18 cellular contexts compared by ENCODE assay signal in genomic region chr21:31644648-31645047, GRCh38. TPM values are rescaled to one million over a fixed set of nuclear protein-coding genes. Genes with fewer than 3 reads are reported as not detected.
DNase-seq lines count a peak whose midpoint lies in the region; ATAC-seq and TF ChIP-seq lines count a peak whose summit lies in the region.
"Had no signal": no experiment of that assay in that cellular context is flagged by ENCODE, and none has a peak within 500 bp of the region (broad histone marks: within the 10 kb centered on the region; RNA-seq: fewer than 3 reads in every experiment).

No MANE protein-coding gene starts in this region.

- DNase-seq in NCI-H2029 (lab: John Stamatoyannopoulos, UW) = peak; percentile 2
- DNase-seq in NCI-H2029 treated with DMSO at 0.1 percent for 48 hours (lab: John Stamatoyannopoulos, UW) = no peak
- peak in 3 of 4 donors; percentile 24 to 53 (median 39) for DNase-seq in body of pancreas
- peak; percentile 41 for DNase-seq in mesenteric fat pad (ENCODE audit: low spot score)
- peak; percentile 31 for DNase-seq in transverse colon
- no peak for DNase-seq in effector memory CD4-positive, alpha-beta T cell
- DNase-seq in T1000 (lab: John Stamatoyannopoulos, UW) = no peak
- no peak for DNase-seq in NCI-H2081 treated with DMSO at 0.1 percent for 48 hours (lab: John Stamatoyannopoulos, UW)
- DNase-seq: CD8-positive, alpha-beta memory T cell; KG1; MG63; NCI-H1092 treated with DMSO at 0.1 percent for 48 hours; NCI-H1694 treated with DMSO at 0.1 percent for 48 hours; NCI-H2171 treated with DMSO at 0.1 percent for 48 hours; NCI-H510A treated with DMSO at 0.1 percent for 48 hours; SHP77 treated with DMSO at 0.1 percent for 48 hours had no signal

- H3K4me1 ChIP-seq in body of pancreas (peaks cover 7% of the 10 kb centered on the region), transverse colon (peaks cover 0 to 10% (median 4%) of the 10 kb centered on the region in 4 donors)
- H3K4me1 ChIP-seq in effector memory CD4-positive, alpha-beta T cell (ENCODE audit: control insufficient read depth, insufficient read depth, low read length, poor library complexity, severe bottlenecking) = no peaks in the 10 kb centered on the region
- H3K4me1 ChIP-seq: BLaER1 had no signal

- no peak for TF ChIP-seq CTCF in body of pancreas (IDR thresholded peaks at IDR 0.05)
- TF ChIP-seq CTCF in transverse colon (IDR thresholded peaks at IDR 0.05) = no peak

- TF ChIP-seq EP300 in transverse colon (IDR thresholded peaks at IDR 0.05; ENCODE audit: low read depth) = no peak

- intact Hi-C loops in body of pancreas (cut with DNase I) = no loop called here
- intact Hi-C loops in transverse colon (cut with DNase I; ENCODE audit: low total_unique reads) = no loop called here

- H3K27me3 ChIP-seq in body of pancreas (no peaks in the 10 kb centered on the region), transverse colon (no peaks in the 10 kb centered on the region)
- no peaks in the 10 kb centered on the region for H3K27me3 ChIP-seq in effector memory CD4-positive, alpha-beta T cell (replicated peaks; ENCODE audit: control insufficient read depth, insufficient read depth, low read length, poor library complexity, severe bottlenecking)
- H3K27me3 ChIP-seq: BLaER1, MG63 had no signal

- H3K27ac ChIP-seq in body of pancreas (no peak overlapping the region), transverse colon (peak overlapping the region; percentile 35 to 65 (median 48))
- no peak overlapping the region for H3K27ac ChIP-seq in effector memory CD4-positive, alpha-beta T cell (ENCODE audit: insufficient read depth, low read length, poor library complexity, severe bottlenecking)
- H3K27ac ChIP-seq: 22Rv1, BLaER1 had no signal

- H3K9me3 ChIP-seq in body of pancreas (no peaks in the 10 kb centered on the region), transverse colon (no peaks in the 10 kb centered on the region)
- no peaks in the 10 kb centered on the region for H3K9me3 ChIP-seq in effector memory CD4-positive, alpha-beta T cell (ENCODE audit: control insufficient read depth, low read length)
- H3K9me3 ChIP-seq: MG63 had no signal

- WGBS in body of pancreas, 2 donors = 31 to 38% methylated on average over 4 of the region's 4 CpGs
- 48 to 62% methylated on average over 3 to 4 of the region's 4 CpGs for WGBS in transverse colon (ENCODE audit: low coverage in 1 of 2), 2 donors

- in situ Hi-C loops in transverse colon (cut with MboI; ENCODE audit: low pct_ligation_motif_present in 1 of 4, low pct_unique_long_range_greater_than_20kb in 1 of 4, low sequenced_read_pairs in 3 of 4) = no loop called here

- no peak for TF ChIP-seq POLR2A in body of pancreas (IDR thresholded peaks at IDR 0.05)
- no peak for TF ChIP-seq POLR2A in transverse colon (IDR thresholded peaks at IDR 0.05)

- H3K36me3 ChIP-seq in body of pancreas (replicated peaks in 1 of 2; ENCODE audit: insufficient read depth in 1 of 2, low read depth in 2 of 2) = no peaks in the 10 kb centered on the region
- no peaks in the 10 kb centered on the region for H3K36me3 ChIP-seq in transverse colon
- no peaks in the 10 kb centered on the region for H3K36me3 ChIP-seq in effector memory CD4-positive, alpha-beta T cell (ENCODE audit: control insufficient read depth, insufficient read depth, low read length)
- H3K36me3 ChIP-seq: BLaER1, MG63 had no signal

- H3K4me3 ChIP-seq in body of pancreas = no peak overlapping the region
- H3K4me3 ChIP-seq in transverse colon = peak overlapping the region in 1 of 4 donors; percentile 12
- no peak overlapping the region for H3K4me3 ChIP-seq in effector memory CD4-positive, alpha-beta T cell (ENCODE audit: insufficient read depth, low read depth, low read length, poor library complexity, severe bottlenecking)
- H3K4me3 ChIP-seq: BLaER1, MG63 had no signal

- ATAC-seq in body of pancreas = peak; percentile 63

RNA-seq across cellular contexts. Expression of gene SOD1, which starts 14.8 kb away (rescaled TPM):
- 10 to 100 TPM; 77.6 to 84.7 TPM for total RNA-seq in body of pancreas
- 258 TPM for total RNA-seq in mesenteric fat pad
- 100 to 1,000 TPM; 117 to 312 (median 256) TPM for total RNA-seq in transverse colon

Comparison
In these comparisons a context has a peak if more than half of its experiments do, and no peak if none do; other contexts are left out.
1. DNase-seq: peak in NCI-H2029 (single experiment), body of pancreas (3 of 4), mesenteric fat pad (single experiment) and transverse colon (single experiment); none in NCI-H2029 treated with DMSO at 0.1 percent for 48 hours (single experiment), effector memory CD4-positive, alpha-beta T cell (0 of 3), T1000 (single experiment) and NCI-H2081 treated with DMSO at 0.1 percent for 48 hours (single experiment).
2. H3K27ac ChIP-seq: peak in transverse colon (4 of 4); none in body of pancreas (0 of 4) and effector memory CD4-positive, alpha-beta T cell (single experiment).